In genomic region chr9:3181049-3181953, GRCh38 we compare ENCODE assay signal across 7 cellular contexts.
DNase-seq lines count a peak whose midpoint lies in the region; ATAC-seq, FAIRE-seq and TF ChIP-seq lines count a peak whose summit lies in the region.

No MANE protein-coding gene starts in this region.

- DNase-seq in GM18507 (ENCODE audit: extremely low spot score, insufficient read length, low read depth) (peak; percentile 11), NCI-H69 (lab: John Stamatoyannopoulos, UW) (peak; percentile 94), astrocyte of the hippocampus (ENCODE audit: low read depth, low spot score) (peak; percentile 70), iris pigment epithelial cell (ENCODE audit: low read depth) (peak; percentile 28), lower leg skin (ENCODE audit: low spot score in 2 of 2) (no peak)
- peak; percentile 31 to 34 for DNase-seq in stimulated activated CD4-positive, alpha-beta T cell treated with anti-CD3 and anti-CD28 coated beads, Interleukin-4, amount 100 ng/mL, for 48 hours (ENCODE audit: low read depth in 2 of 2)

- intact Hi-C loops in lower leg skin (cut with DNase I; ENCODE audit: low total_unique reads): loop anchor here (5.0 kb wide), 1 partner anchor 324 kb away; no protein-coding TSS in a partner anchor

- ATAC-seq in HG03432 (IDR thresholded peaks at IDR 0.05; ENCODE audit: unreplicated experiment): peak; percentile 78

- peak; percentile 15 for FAIRE-seq in GM18507 (lab: Jason Lieb, UNC)

- no peak for TF ChIP-seq CTCF in lower leg skin (IDR thresholded peaks at IDR 0.05)

- TF ChIP-seq POLR2A in lower leg skin (IDR thresholded peaks at IDR 0.05): no peak

- WGBS in lower leg skin, 2 donors: 2% methylated on average over 52 to 60 of the region's 76 CpGs

- H3K4me3 ChIP-seq in lower leg skin (ENCODE audit: low read depth, poor library complexity, severe bottlenecking): no peak overlapping the region

Comparison
In these comparisons a context has a peak if more than half of its experiments do, and no peak if none do; other contexts are left out.
1. DNase-seq: peak in GM18507 (single experiment), NCI-H69 (single experiment), astrocyte of the hippocampus (single experiment), iris pigment epithelial cell (single experiment) and stimulated activated CD4-positive, alpha-beta T cell treated with anti-CD3 and anti-CD28 coated beads, Interleukin-4, amount 100 ng/mL, for 48 hours (2 of 2); none in lower leg skin (0 of 2).